In the genomic region with DNA sequence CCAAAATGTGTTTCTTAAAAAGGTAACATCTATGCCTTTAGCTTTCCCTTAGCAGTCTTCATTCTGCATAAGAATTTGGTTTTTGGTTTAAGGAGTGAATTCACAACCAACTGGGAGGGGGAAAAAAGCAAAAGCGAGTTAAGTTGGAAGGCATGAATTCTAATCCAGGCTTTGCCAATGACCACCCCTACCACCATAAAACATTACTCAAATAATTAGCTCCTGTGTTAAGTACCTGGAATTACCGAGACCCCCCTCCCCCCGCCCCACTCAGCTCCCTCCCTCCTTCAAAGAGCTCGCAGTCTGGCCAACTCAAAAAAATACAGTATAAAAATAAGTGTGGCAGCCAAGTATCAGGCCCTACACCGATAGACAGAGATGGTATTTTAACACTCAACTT, we compare ENCODE assay signal across 8 cellular contexts. TPM values are rescaled to one million over a fixed set of nuclear protein-coding genes. Genes with fewer than 3 reads are reported as not detected.
DNase-seq lines count a peak whose midpoint lies in the region; ATAC-seq and TF ChIP-seq lines count a peak whose summit lies in the region.

No MANE protein-coding gene starts in this region.

- H3K14ac ChIP-seq in mesenchymal stem cell (ENCODE audit: low read length in 2 of 2): no peak overlapping the region

- no peak overlapping the region for H2BK120ac ChIP-seq in mesenchymal stem cell (ENCODE audit: low read depth, low read length)

- DNase-seq in heart right ventricle: no peak
- DNase-seq in left cardiac atrium: no peak
- no peak for DNase-seq in body of pancreas
- peak; percentile 25 for DNase-seq in mesenchymal stem cell
- no peak for DNase-seq in vagina (ENCODE audit: extremely low spot score in 2 of 2)

- H3K4me2 ChIP-seq in mesenchymal stem cell (ENCODE audit: low read length, poor library complexity, severe bottlenecking): peak overlapping the region; percentile 70

- 0 to 1% methylated on average over 5 of the region's 5 CpGs for WGBS in heart right ventricle, 2 donors
- WGBS in body of pancreas, 2 donors: 0% methylated on average over 5 of the region's 5 CpGs
- WGBS in mesenchymal stem cell: 4% methylated on average over 5 of the region's 5 CpGs

- peak overlapping the region; percentile 93 for H3K9ac ChIP-seq in mesenchymal stem cell (ENCODE audit: low read length)

- H3K4me1 ChIP-seq in heart right ventricle: peaks cover 4 to 68% (median 56%) of the 10 kb centered on the region in 9 donors
- peaks cover 54% of the 10 kb centered on the region for H3K4me1 ChIP-seq in body of pancreas
- H3K4me1 ChIP-seq in mesenchymal stem cell (ENCODE audit: control insufficient read depth, insufficient read depth, low read depth, low read length): peaks cover 8% of the 10 kb centered on the region
- peaks cover 61% of the 10 kb centered on the region for H3K4me1 ChIP-seq in vagina

- no peak for TF ChIP-seq POLR2A in body of pancreas (IDR thresholded peaks at IDR 0.05)
- TF ChIP-seq POLR2A in vagina (IDR thresholded peaks at IDR 0.05): no peak

- H3K27me3 ChIP-seq in heart right ventricle: no peaks in the 10 kb centered on the region
- H3K27me3 ChIP-seq in body of pancreas: no peaks in the 10 kb centered on the region
- H3K27me3 ChIP-seq in mesenchymal stem cell (ENCODE audit: control insufficient read depth in 1 of 2, insufficient read depth in 1 of 2, low read length in 2 of 2): no peaks in the 10 kb centered on the region
- H3K27me3 ChIP-seq in vagina: no peaks in the 10 kb centered on the region

- H3K23ac ChIP-seq in mesenchymal stem cell (ENCODE audit: low read length in 2 of 2): no peak overlapping the region

- H4K91ac ChIP-seq in mesenchymal stem cell (ENCODE audit: low read length): no peak overlapping the region

- H3K18ac ChIP-seq in mesenchymal stem cell (ENCODE audit: low read depth in 1 of 2, low read length in 2 of 2): no peak overlapping the region

- H4K8ac ChIP-seq in mesenchymal stem cell (ENCODE audit: low read length): no peak overlapping the region

- H3K27ac ChIP-seq in heart right ventricle (peak overlapping the region; percentile 83 to 98 (median 95)), body of pancreas (peak overlapping the region; percentile 88 to 93 (median 90)), mesenchymal stem cell (ENCODE audit: low read length, poor library complexity, severe bottlenecking) (peak overlapping the region; percentile 99), vagina (peak overlapping the region; percentile 94)

- H2BK15ac ChIP-seq in mesenchymal stem cell (ENCODE audit: low read depth, poor library complexity, severe bottlenecking): no peak overlapping the region

- H2BK12ac ChIP-seq in mesenchymal stem cell (ENCODE audit: low read length in 2 of 2): no peak overlapping the region

- H3K79me1 ChIP-seq in mesenchymal stem cell (replicated peaks; ENCODE audit: low read length, poor library complexity, severe bottlenecking): peaks cover 4% of the 10 kb centered on the region

- peaks cover 0 to 25% (median 7%) of the 10 kb centered on the region in 9 donors for H3K36me3 ChIP-seq in heart right ventricle
- H3K36me3 ChIP-seq in body of pancreas (replicated peaks in 1 of 2; ENCODE audit: insufficient read depth in 1 of 2, low read depth in 2 of 2): peaks cover 0 to 3% of the 10 kb centered on the region in 2 donors
- peaks cover 3 to 23% of the 10 kb centered on the region in 2 experiments for H3K36me3 ChIP-seq in mesenchymal stem cell (ENCODE audit: control insufficient read depth in 1 of 2, insufficient read depth in 2 of 2, low read depth in 1 of 2, low read length in 2 of 2)
- peaks cover 0 to 18% of the 10 kb centered on the region in 2 donors for H3K36me3 ChIP-seq in vagina

- peak overlapping the region; percentile 59 to 96 (median 90) for H3K4me3 ChIP-seq in heart right ventricle
- H3K4me3 ChIP-seq in body of pancreas: peak overlapping the region; percentile 52 to 70
- peak overlapping the region; percentile 86 to 96 for H3K4me3 ChIP-seq in mesenchymal stem cell (ENCODE audit: insufficient read depth in 1 of 2, low read depth in 1 of 2, low read length in 2 of 2)
- H3K4me3 ChIP-seq in vagina: peak overlapping the region; percentile 86 to 99

- intact Hi-C loops in heart right ventricle (cut with DNase I): loop anchor here in 6 of 10 donors (1.0 to 10.0 kb wide), 8 partner anchors 206 to 526 kb away; partner anchors contain the start of genes TMED7 (in 3 of the 6) and COMMD10 (in 1 of the 6)
- intact Hi-C loops in left cardiac atrium (cut with DNase I): no loop called here
- intact Hi-C loops in body of pancreas (cut with DNase I): no loop called here
- intact Hi-C loops in vagina (cut with DNase I): loop anchor here (5.0 kb wide), 1 partner anchor 214 kb away; the partner anchor contains the start of gene TMED7

- no peak overlapping the region for H3K4ac ChIP-seq in mesenchymal stem cell (ENCODE audit: low read depth in 1 of 2, low read length in 2 of 2)

- H2BK5ac ChIP-seq in mesenchymal stem cell (ENCODE audit: low read depth, low read length, poor library complexity, severe bottlenecking): no peak overlapping the region

- H2AK5ac ChIP-seq in mesenchymal stem cell (ENCODE audit: low read length, severe bottlenecking): no peak overlapping the region

- no peaks in the 10 kb centered on the region for H3K9me3 ChIP-seq in heart right ventricle
- H3K9me3 ChIP-seq in body of pancreas: no peaks in the 10 kb centered on the region
- no peaks in the 10 kb centered on the region for H3K9me3 ChIP-seq in mesenchymal stem cell (ENCODE audit: control insufficient read depth, low read length)
- no peaks in the 10 kb centered on the region for H3K9me3 ChIP-seq in vagina

- ATAC-seq in heart right ventricle (no peak), left cardiac atrium (no peak), body of pancreas (no peak), HG02938 (IDR thresholded peaks at IDR 0.05; ENCODE audit: unreplicated experiment) (no peak), HG03139 (IDR thresholded peaks at IDR 0.05; ENCODE audit: unreplicated experiment) (no peak), GM19395 (IDR thresholded peaks at IDR 0.05; ENCODE audit: unreplicated experiment) (no peak)

- no peak overlapping the region for H2AFZ ChIP-seq in mesenchymal stem cell (ENCODE audit: low read depth, low read length)

- TF ChIP-seq CTCF in heart right ventricle (IDR thresholded peaks at IDR 0.05): no peak
- TF ChIP-seq CTCF in body of pancreas (IDR thresholded peaks at IDR 0.05): no peak
- TF ChIP-seq CTCF in vagina (IDR thresholded peaks at IDR 0.05): no peak

RNA-seq across cellular contexts. Expression of gene ATG12, which starts 0.5 kb away (rescaled TPM):
- total RNA-seq in heart right ventricle: 10 to 100 TPM; 18.0 to 29.8 (median 24.3) TPM
- 10 to 100 TPM; 27.2 to 28.6 TPM for polyA plus RNA-seq in heart right ventricle
- 10 to 100 TPM; 26.4 to 31.8 TPM for total RNA-seq in left cardiac atrium
- total RNA-seq in body of pancreas: 10 to 100 TPM; 28.3 to 47.5 TPM
- 67.9 TPM for polyA plus RNA-seq in mesenchymal stem cell (2013, experiment 1 of 2)
- polyA plus RNA-seq in mesenchymal stem cell (2013, experiment 2 of 2): 76.1 TPM
- total RNA-seq in vagina: 50.6 TPM

RNA-seq across cellular contexts. Expression of gene AP3S1, which starts 0.9 kb away (rescaled TPM):
- total RNA-seq in heart right ventricle (10 to 100 TPM; 31.9 to 63.0 (median 42.2) TPM), left cardiac atrium (10 to 100 TPM; 64.3 to 76.8 TPM), body of pancreas (10 to 100 TPM; 47.8 to 87.9 TPM), vagina (36.8 TPM)
- 10 to 100 TPM; 30.3 to 42.2 TPM for polyA plus RNA-seq in heart right ventricle
- polyA plus RNA-seq in mesenchymal stem cell (2013, experiment 1 of 2): 72.2 TPM
- 79.1 TPM for polyA plus RNA-seq in mesenchymal stem cell (2013, experiment 2 of 2)

RNA-seq across cellular contexts. Expression of gene CDO1, which starts 24.4 kb away (rescaled TPM):
- total RNA-seq in heart right ventricle (1 to 10 TPM; 2.3 to 6.3 (median 5.0) TPM), left cardiac atrium (10 to 100 TPM; 12.9 to 41.4 TPM), body of pancreas (10 to 100 TPM in 1 of 2 donors, 1 to 10 TPM in 1; 7.3 to 92.3 TPM), vagina (16.0 TPM)
- 10 to 100 TPM in 1 of 2 donors, 1 to 10 TPM in 1; 4.7 to 14.8 TPM for polyA plus RNA-seq in heart right ventricle
- 0.46 TPM for polyA plus RNA-seq in mesenchymal stem cell (2013, experiment 1 of 2)
- 0.70 TPM for polyA plus RNA-seq in mesenchymal stem cell (2013, experiment 2 of 2)

Comparison
In these comparisons a context has a peak if more than half of its experiments do, and no peak if none do; other contexts are left out.
1. intact Hi-C loops: an anchor here in heart right ventricle (1.0 to 10.0 kb wide) and vagina (5.0 kb wide); none called in left cardiac atrium and body of pancreas.